Comparison of ENCODE assay signal across 17 cellular contexts in the genomic region with DNA sequence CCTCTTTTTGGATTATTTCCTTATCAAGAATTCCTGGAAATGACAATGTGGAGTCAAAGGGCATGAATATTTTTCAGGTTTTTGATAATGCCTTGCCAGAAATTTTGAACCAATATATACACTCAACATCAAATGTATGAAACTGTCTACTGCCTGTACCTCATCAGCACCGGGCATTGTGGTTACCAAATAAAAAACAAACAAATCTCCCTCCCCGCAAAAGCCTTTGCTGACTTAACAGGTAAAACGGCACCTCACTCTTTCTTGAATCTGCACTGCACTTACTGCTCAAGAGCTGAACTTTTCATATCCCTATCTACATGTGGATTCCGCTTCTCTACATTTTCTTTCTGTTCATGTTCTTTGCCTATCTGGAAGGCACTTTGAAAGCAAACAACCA.
"Had no signal": no experiment of that assay in that cellular context is flagged by ENCODE, and none has a peak within 500 bp of the region (broad histone marks: within the 10 kb centered on the region; RNA-seq: fewer than 3 reads in every experiment).

No MANE protein-coding gene starts in this region.

- DNase-seq: IMR-90, Karpas-422, KG1, MG63, NCI-H1092 treated with DMSO at 0.1 percent for 48 hours, NCI-H1436, NCI-H187 treated with DMSO at 0.1 percent for 48 hours, NCI-H2029 treated with DMSO at 0.1 percent for 48 hours, NCI-H2171 treated with DMSO at 0.1 percent for 48 hours, NCI-H345, NCI-H446 treated with DMSO at 0.1 percent for 48 hours, NCI-H510A treated with DMSO at 0.1 percent for 48 hours, NCI-H526, SHP77, SK-N-SH had no signal

- H3K9ac ChIP-seq: SK-N-SH had no signal

- FAIRE-seq: RCC 7860 had no signal

- H3K9me3 ChIP-seq: MG63, SK-N-SH had no signal

- H3K27ac ChIP-seq: RWPE1 had no signal

- H3K27me3 ChIP-seq: MG63 had no signal

- H3K4me2 ChIP-seq: SK-N-SH had no signal

- H3K4me3 ChIP-seq: MG63 had no signal

- H3K36me3 ChIP-seq: MG63 had no signal
